In genomic region chr7:6807959-6808358, GRCh38 we compare ENCODE assay signal across 2 cellular contexts. TPM values are rescaled to one million over a fixed set of nuclear protein-coding genes. Genes with fewer than 3 reads are reported as not detected.
"Had no signal": no experiment of that assay in that cellular context is flagged by ENCODE, and none has a peak within 500 bp of the region (broad histone marks: within the 10 kb centered on the region; RNA-seq: fewer than 3 reads in every experiment).

No MANE protein-coding gene starts in this region.

RNA-seq across cellular contexts. Expression of gene RSPH10B2, which starts 54.1 kb away (rescaled TPM):
- total RNA-seq: GM23248, HFFc6 had no signal
- polyA plus RNA-seq: GM23248 had no signal
